ENCODE assay signal across 8 cellular contexts in genomic region chr17:62062936-62063335, GRCh38. TPM values are rescaled to one million over a fixed set of nuclear protein-coding genes. Genes with fewer than 3 reads are reported as not detected.
DNase-seq lines count a peak whose midpoint lies in the region; ATAC-seq and TF ChIP-seq lines count a peak whose summit lies in the region.

No MANE protein-coding gene starts in this region.

- peaks cover 14% of the 10 kb centered on the region for H3K36me3 Mint-ChIP-seq in progenitor cell of endocrine pancreas (ENCODE audit: insufficient read depth)

- peaks cover 0 to 29% (median 3%) of the 10 kb centered on the region in 4 donors for H3K4me1 ChIP-seq in Peyer's patch

- intact Hi-C loops in sciatic nerve (cut with DNase I), result loop anchor here (10.0 kb wide), 1 partner anchor 648 kb away; no protein-coding TSS in a partner anchor

- H3K4me3 Mint-ChIP-seq in progenitor cell of endocrine pancreas (ENCODE audit: low read depth), result peak overlapping the region; percentile 96

- no peak for DNase-seq in GM06990 (ENCODE audit: extremely low read depth, insufficient read length)
- DNase-seq in Peyer's patch, result no peak
- peak; percentile 23 to 45 for DNase-seq in erythroblast (lab: John Stamatoyannopoulos, UW)
- no peak for DNase-seq in progenitor cell of endocrine pancreas (ENCODE audit: low spot score, unreplicated experiment)
- no peak for DNase-seq in NCI-H2171 (lab: John Stamatoyannopoulos, UW)
- DNase-seq in amygdala (lab: John Stamatoyannopoulos, UW), result no peak
- DNase-seq in sciatic nerve (ENCODE audit: low spot score), result no peak
- no peak for DNase-seq in HPDE6-E6E7 (ENCODE audit: extremely low spot score)

- H3K9me3 ChIP-seq in Peyer's patch, result no peaks in the 10 kb centered on the region

- no peak for TF ChIP-seq POLR2A in Peyer's patch (IDR thresholded peaks at IDR 0.05)
- no peak for TF ChIP-seq POLR2A in erythroblast (IDR thresholded peaks at IDR 0.05; ENCODE audit: low read length)

- no peaks in the 10 kb centered on the region for H3K27me3 ChIP-seq in GM06990 (replicated peaks; ENCODE audit: control insufficient read depth, insufficient read depth, low read length)
- H3K27me3 ChIP-seq in Peyer's patch, result no peaks in the 10 kb centered on the region

- peaks cover 4% of the 10 kb centered on the region for H3K36me3 ChIP-seq in GM06990 (ENCODE audit: control insufficient read depth, insufficient read depth, low read length)
- H3K36me3 ChIP-seq in Peyer's patch, result peaks cover 0 to 5% (median 0%) of the 10 kb centered on the region in 3 donors

- H3K27ac ChIP-seq in Peyer's patch, result no peak overlapping the region

- peaks cover 51% of the 10 kb centered on the region for H3K4me1 Mint-ChIP-seq in progenitor cell of endocrine pancreas (ENCODE audit: low read depth)

- no peak overlapping the region for H3K27ac Mint-ChIP-seq in progenitor cell of endocrine pancreas

- TF ChIP-seq CTCF in GM06990 (IDR thresholded peaks at IDR 0.05; ENCODE audit: insufficient read depth, low read length, poor library complexity, severe bottlenecking) (no peak), Peyer's patch (IDR thresholded peaks at IDR 0.05) (no peak), progenitor cell of endocrine pancreas (IDR thresholded peaks at IDR 0.05; ENCODE audit: unreplicated experiment) (no peak)

- ATAC-seq in sciatic nerve, result no peak

- no peaks in the 10 kb centered on the region for H3K9me3 Mint-ChIP-seq in progenitor cell of endocrine pancreas (ENCODE audit: low read depth)

- H3K4me3 ChIP-seq in GM06990 (replicated peaks; ENCODE audit: low read depth, low read length) (peak overlapping the region; percentile 99), Peyer's patch (peak overlapping the region; percentile 72 to 98 (median 96))

- no peaks in the 10 kb centered on the region for H3K27me3 Mint-ChIP-seq in progenitor cell of endocrine pancreas

RNA-seq across cellular contexts. Expression of gene MED13, which starts 2.1 kb away (rescaled TPM):
- total RNA-seq in Peyer's patch, result 100 to 1,000 TPM in 3 of 4 donors, 10 to 100 TPM in 1; 84.4 to 452 (median 131) TPM
- total RNA-seq in progenitor cell of endocrine pancreas, result 68.8 and 83.7 TPM in 2 replicates
- 76.7 TPM for total RNA-seq in sciatic nerve

Comparison
In these comparisons a context has a peak if more than half of its experiments do, and no peak if none do; other contexts are left out.
1. DNase-seq: peak in erythroblast (2 of 2); none in GM06990 (single experiment), Peyer's patch (0 of 3), progenitor cell of endocrine pancreas (single experiment), NCI-H2171 (single experiment), amygdala (0 of 56), sciatic nerve (single experiment) and HPDE6-E6E7 (single experiment).